14 cellular contexts compared by ENCODE assay signal in genomic region chr6:27556406-27556805, GRCh38.
A peak's percentile ranks its signal among the peaks of the same experiment; 100 is the strongest.
DNase-seq lines count a peak whose midpoint lies in the region; ATAC-seq, FAIRE-seq and TF ChIP-seq lines count a peak whose summit lies in the region.
"Had no signal": no experiment of that assay in that cellular context is flagged by ENCODE, and none has a peak within 500 bp of the region (broad histone marks: within the 10 kb centered on the region; RNA-seq: fewer than 3 reads in every experiment).

No MANE protein-coding gene starts in this region.

- H3K36me3 ChIP-seq in mammary epithelial cell (ENCODE audit: insufficient read depth, low read length) (no peaks in the 10 kb centered on the region), RWPE2 (ENCODE audit: low read depth) (no peaks in the 10 kb centered on the region), keratinocyte (ENCODE audit: control insufficient read depth in 2 of 2, extremely low read depth in 1 of 2, insufficient read depth in 2 of 2, low read length in 2 of 2) (no peaks in the 10 kb centered on the region)
- H3K36me3 ChIP-seq: BLaER1 had no signal

- no peak overlapping the region for H3K4me3 Mint-ChIP-seq in MCF 10A (ENCODE audit: unreplicated experiment)
- H3K4me3 Mint-ChIP-seq: CD4-positive, CD25-positive, alpha-beta regulatory T cell; GM23338 had no signal

- H3K4me3 ChIP-seq in mammary epithelial cell (replicated peaks in 1 of 3; ENCODE audit: insufficient read depth in 1 of 3, low read depth in 2 of 3, low read length in 3 of 3) (no peak overlapping the region), RWPE2 (ENCODE audit: severe bottlenecking) (no peak overlapping the region), keratinocyte (ENCODE audit: control insufficient read depth in 2 of 3, extremely low read depth in 1 of 3, insufficient read depth in 2 of 3, low read depth in 1 of 3, low read length in 3 of 3) (no peak overlapping the region)
- H3K4me3 ChIP-seq: BLaER1, GM23338 had no signal

- H3K4me1 ChIP-seq in mammary epithelial cell (ENCODE audit: insufficient read depth, low read length) = no peaks in the 10 kb centered on the region
- peaks cover 5% of the 10 kb centered on the region for H3K4me1 ChIP-seq in RWPE2 (ENCODE audit: insufficient read depth, poor library complexity, severe bottlenecking)
- H3K4me1 ChIP-seq in keratinocyte (ENCODE audit: control insufficient read depth, extremely low read depth, insufficient read depth, low read length) = no peaks in the 10 kb centered on the region
- H3K4me1 ChIP-seq: BLaER1 had no signal

- dilution Hi-C loops in mammary epithelial cell (cut with HindIII; ENCODE audit: low sequenced_read_pairs) (no loop called here), keratinocyte (cut with MboI; ENCODE audit: extremely low pct_ligation_motif_present, low sequenced_read_pairs) (no loop called here)

- DNase-seq in mammary epithelial cell = peak; percentile 52
- no peak for DNase-seq in MCF 10A (ENCODE audit: unreplicated experiment)
- DNase-seq in RWPE2 (ENCODE audit: low spot score) = no peak
- DNase-seq in keratinocyte (ENCODE audit: low read depth, low spot score) = no peak
- no peak for DNase-seq in NCI-H748 (lab: John Stamatoyannopoulos, UW; ENCODE audit: unreplicated experiment)
- DNase-seq: 8988T; AML-193; CD4-positive, CD25-positive, alpha-beta regulatory T cell; DMS53; H7 had no signal

- H3K9me3 ChIP-seq in mammary epithelial cell (replicated peaks; ENCODE audit: insufficient read depth, low read length) (no peaks in the 10 kb centered on the region), RWPE2 (ENCODE audit: severe bottlenecking) (no peaks in the 10 kb centered on the region), keratinocyte (ENCODE audit: control insufficient read depth, low read depth, low read length) (no peaks in the 10 kb centered on the region)

- no peaks in the 10 kb centered on the region for H3K9me1 ChIP-seq in keratinocyte (ENCODE audit: control insufficient read depth, extremely low read depth, insufficient read depth, low read length)

- no peak overlapping the region for H3K9ac ChIP-seq in mammary epithelial cell (ENCODE audit: insufficient read depth, low read length)
- H3K9ac ChIP-seq in keratinocyte (ENCODE audit: control insufficient read depth, extremely low read depth, insufficient read depth, low read length) = no peak overlapping the region
- H3K9ac ChIP-seq: BLaER1 had no signal

- WGBS in mammary epithelial cell (ENCODE audit: low coverage, missing lambda C conversion rate) = 3% methylated on average over 4 of the region's 4 CpGs

- no peak for FAIRE-seq in keratinocyte (lab: Jason Lieb, UNC)

- no peaks in the 10 kb centered on the region for H3K27me3 Mint-ChIP-seq in MCF 10A (ENCODE audit: insufficient read depth, unreplicated experiment)

- no peak overlapping the region for H3K27ac Mint-ChIP-seq in MCF 10A (ENCODE audit: low read depth, unreplicated experiment)
- H3K27ac Mint-ChIP-seq: CD4-positive, CD25-positive, alpha-beta regulatory T cell; GM23338 had no signal

- H2AFZ ChIP-seq in mammary epithelial cell (ENCODE audit: low read depth, low read length) (no peak overlapping the region), keratinocyte (ENCODE audit: control insufficient read depth, low read length) (no peak overlapping the region)
- H2AFZ ChIP-seq: GM23338 had no signal

- no peaks in the 10 kb centered on the region for H3K79me2 ChIP-seq in mammary epithelial cell (ENCODE audit: insufficient read depth, low read length)
- no peaks in the 10 kb centered on the region for H3K79me2 ChIP-seq in keratinocyte (ENCODE audit: control insufficient read depth, insufficient read depth, low read length)

- BruUV-seq in mammary epithelial cell (replicated peaks; lab: Mats Ljungman, UMichigan) = no TSS peak
- BruUV-seq in MCF 10A (replicated peaks; lab: Mats Ljungman, UMichigan) = no TSS peak

- intact Hi-C loops in mammary epithelial cell (cut with micrococcal nuclease) = no loop called here
- intact Hi-C loops in MCF 10A (cut with micrococcal nuclease) = no loop called here

- peaks cover 11% of the 10 kb centered on the region for H3K36me3 Mint-ChIP-seq in MCF 10A (ENCODE audit: insufficient read depth, unreplicated experiment)

- POLR2A ChIA-PET in MCF 10A (lab: Yijun Ruan, JAX) = interaction anchor here (0.6 to 1.2 kb wide), 2 partner anchors 42 to 55 kb away, joined by 3 read pairs; no protein-coding TSS in a partner anchor

- in situ Hi-C loops in mammary epithelial cell (cut with MboI; ENCODE audit: low sequenced_read_pairs in 2 of 2) = no loop called here

- H3K27me3 ChIP-seq in mammary epithelial cell (ENCODE audit: insufficient read depth, low read length) (no peaks in the 10 kb centered on the region), RWPE2 (ENCODE audit: insufficient read depth, poor library complexity, severe bottlenecking) (peaks cover 12% of the 10 kb centered on the region), keratinocyte (ENCODE audit: control insufficient read depth, extremely low read depth, insufficient read depth, low read length) (peaks cover 20% of the 10 kb centered on the region)
- H3K27me3 ChIP-seq: BLaER1 had no signal

- ATAC-seq in RWPE2 (ENCODE audit: low read depth) (peak; percentile 11; the same call in 1 of the 3 replicates), GM19397 (IDR thresholded peaks at IDR 0.05; ENCODE audit: unreplicated experiment) (no peak), HG02981 (IDR thresholded peaks at IDR 0.05; ENCODE audit: unreplicated experiment) (no peak)
- ATAC-seq: GM23338 had no signal

- TF ChIP-seq CTCF in mammary epithelial cell (conservative IDR thresholded peaks at IDR 0.05 in 1 of 2, IDR thresholded peaks at IDR 0.05 in 1 of 2; ENCODE audit: extremely low read depth in 1 of 2, insufficient read depth in 1 of 2, low read depth in 1 of 2, low read length in 2 of 2) (no peak), MCF 10A (IDR thresholded peaks at IDR 0.05; ENCODE audit: unreplicated experiment) (no peak), RWPE2 (IDR thresholded peaks at IDR 0.05; ENCODE audit: poor library complexity, severe bottlenecking) (no peak), keratinocyte (optimal IDR thresholded peaks at IDR 0.05 in 1 of 3, IDR thresholded peaks at IDR 0.05 in 1 of 3, conservative IDR thresholded peaks at IDR 0.05 in 1 of 3; ENCODE audit: extremely low read depth in 1 of 3, insufficient read depth in 2 of 3, low read length in 3 of 3) (no peak)

- H3K4me1 Mint-ChIP-seq in MCF 10A (ENCODE audit: insufficient read depth, unreplicated experiment) = no peaks in the 10 kb centered on the region

- H4K20me1 ChIP-seq in mammary epithelial cell (ENCODE audit: insufficient read depth, low read length) (no peaks in the 10 kb centered on the region), keratinocyte (ENCODE audit: control insufficient read depth, extremely low read depth, insufficient read depth, low read length) (no peaks in the 10 kb centered on the region)
- H4K20me1 ChIP-seq: BLaER1 had no signal

- CTCF ChIA-PET in mammary epithelial cell (lab: Charles Lee; ENCODE audit: low non-redundant PET) = no interaction called here
- CTCF ChIA-PET in MCF 10A (lab: Yijun Ruan, JAX) = interaction anchor here (0.9 kb wide), 1 partner anchor 216 kb away, joined by 3 read pairs; no protein-coding TSS in a partner anchor

- H3K9me3 Mint-ChIP-seq in MCF 10A (ENCODE audit: unreplicated experiment) = no peaks in the 10 kb centered on the region

- H3K4me2 ChIP-seq in mammary epithelial cell (ENCODE audit: insufficient read depth, low read depth, low read length) (peak overlapping the region; percentile 26), keratinocyte (ENCODE audit: control insufficient read depth, extremely low read depth, insufficient read depth, low read depth, low read length) (peak overlapping the region; percentile 41)
- H3K4me2 ChIP-seq: BLaER1, GM23338 had no signal

- H3K27ac ChIP-seq in mammary epithelial cell (ENCODE audit: insufficient read depth, low read depth, low read length) = no peak overlapping the region
- no peak overlapping the region for H3K27ac ChIP-seq in RWPE2 (ENCODE audit: poor library complexity, severe bottlenecking)
- no peak overlapping the region for H3K27ac ChIP-seq in keratinocyte (ENCODE audit: control insufficient read depth, insufficient read depth, low read length)
- H3K27ac ChIP-seq: BLaER1 had no signal
